15 cellular contexts compared by ENCODE assay signal in the genomic region with DNA sequence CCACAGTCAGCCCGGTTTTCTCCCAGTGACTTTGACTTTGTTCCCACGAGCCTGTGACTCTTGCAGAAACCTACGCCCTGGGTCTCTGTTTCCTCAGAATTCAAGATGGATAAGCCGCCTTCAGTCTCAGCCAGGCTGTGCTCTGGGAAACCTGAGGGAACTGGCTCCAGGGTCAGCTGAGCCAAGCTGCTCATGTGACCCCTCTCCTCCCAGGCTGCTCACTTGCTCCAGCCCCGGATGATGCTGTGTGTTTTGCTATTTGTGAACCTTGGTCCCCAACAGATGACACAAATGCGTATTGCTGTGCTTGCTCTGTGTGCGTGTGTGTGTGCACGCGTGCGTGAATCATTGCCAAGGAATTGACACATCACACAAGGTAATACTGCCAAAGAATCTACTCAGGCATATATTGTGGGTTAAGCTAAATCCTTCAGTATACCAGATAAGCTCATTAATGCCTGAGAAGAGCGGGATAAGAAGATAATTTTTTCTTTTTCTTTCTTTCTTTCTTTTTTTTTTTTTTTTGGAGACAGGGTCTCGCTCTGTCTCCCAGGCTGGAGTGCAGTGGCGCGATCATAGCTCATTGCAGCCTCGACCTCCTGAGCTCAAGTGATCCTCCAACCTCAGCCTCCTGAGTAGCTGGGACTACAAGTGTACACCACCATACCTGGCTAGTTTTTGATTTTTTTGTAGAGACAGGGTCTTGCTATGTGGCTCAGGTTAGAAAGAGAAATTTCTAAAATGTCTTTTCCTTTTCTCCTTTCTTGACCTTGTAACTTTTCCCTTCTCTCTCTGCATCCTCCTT. TPM values are rescaled to one million over a fixed set of nuclear protein-coding genes. Genes with fewer than 3 reads are reported as not detected.
DNase-seq lines count a peak whose midpoint lies in the region; ATAC-seq and TF ChIP-seq lines count a peak whose summit lies in the region.
"Had no signal": no experiment of that assay in that cellular context is flagged by ENCODE, and none has a peak within 500 bp of the region (broad histone marks: within the 10 kb centered on the region; RNA-seq: fewer than 3 reads in every experiment).

No MANE protein-coding gene starts in this region.

- no peak for TF ChIP-seq EP300 in SK-N-SH (IDR thresholded peaks at IDR 0.05; ENCODE audit: borderline replicate concordance in 1 of 2, low read depth in 1 of 2, low read length in 1 of 2)

- H3K27ac Mint-ChIP-seq in activated naive CD4-positive, alpha-beta T cell treated with anti-CD3 and anti-CD28 coated beads, Interleukin-2, amount 50 U/mL, for 72 hours: no peak overlapping the region

- H3K4me1 ChIP-seq in GM23248 (ENCODE audit: insufficient read depth) (peaks cover 11% of the 10 kb centered on the region), SK-N-SH (ENCODE audit: control insufficient read depth in 1 of 2, insufficient read depth in 2 of 2, low read depth in 1 of 2, low read length in 1 of 2) (peaks cover 0 to 27% of the 10 kb centered on the region in 2 experiments; a peak in 1 of 4 replicates)
- H3K4me1 ChIP-seq: stomach had no signal

- peak; percentile 45 for DNase-seq in GM23248
- no peak for DNase-seq in SK-N-SH
- DNase-seq in fibroblast of the aortic adventitia (ENCODE audit: low read depth): peak; percentile 12
- peak; percentile 94 for DNase-seq in renal cortical epithelial cell (ENCODE audit: low read depth)
- no peak for DNase-seq in SKM-1 (lab: John Stamatoyannopoulos, UW; ENCODE audit: unreplicated experiment)
- DNase-seq in activated naive CD4-positive, alpha-beta T cell treated with anti-CD3 and anti-CD28 coated beads, Interleukin-2, amount 50 U/mL, for 72 hours (ENCODE audit: low spot score in 2 of 2): no peak
- DNase-seq: central memory CD4-positive, alpha-beta T cell; COR-L47; NCI-H446; occipital lobe; stimulated activated CD4-positive, alpha-beta T cell treated with anti-CD3 and anti-CD28 coated beads, Interleukin-4, amount 100 ng/mL, for 1 hour; stomach had no signal

- 0 out of 2 replicates have a peak overlapping the region, but pooled peaks have one; percentile 5 for H3K27ac ChIP-seq in GM23248
- H3K27ac ChIP-seq in SK-N-SH (ENCODE audit: low read depth in 2 of 2, low read length in 1 of 2): peak overlapping the region in 1 of 2 experiments; percentile 93; a peak in 2 of 4 replicates
- H3K27ac ChIP-seq: stomach, VCaP had no signal

- H3F3A ChIP-seq in GM23248 (ENCODE audit: insufficient read depth): no peaks in the 10 kb centered on the region
- peaks cover 4% of the 10 kb centered on the region for H3F3A ChIP-seq in SK-N-SH (replicated peaks; ENCODE audit: insufficient read depth)

- POLR2A ChIA-PET in SK-N-SH (lab: Yijun Ruan, JAX): no interaction called here

- H3K36me3 Mint-ChIP-seq in activated naive CD4-positive, alpha-beta T cell treated with anti-CD3 and anti-CD28 coated beads, Interleukin-2, amount 50 U/mL, for 72 hours: no peaks in the 10 kb centered on the region

- H3K9me2 ChIP-seq in GM23248 (ENCODE audit: insufficient read depth) (no peaks in the 10 kb centered on the region), SK-N-SH (no peaks in the 10 kb centered on the region)

- H3K36me3 ChIP-seq in GM23248 (ENCODE audit: low read depth) (no peaks in the 10 kb centered on the region), SK-N-SH (replicated peaks in 1 of 2; ENCODE audit: control insufficient read depth in 1 of 2, insufficient read depth in 2 of 2, low read length in 1 of 2) (no peaks in the 10 kb centered on the region)

- H3K9ac ChIP-seq in GM23248: no peak overlapping the region
- peak overlapping the region; percentile 61; the same call in 1 of the 2 replicates for H3K9ac ChIP-seq in SK-N-SH

- H3K79me2 ChIP-seq in GM23248 (ENCODE audit: insufficient read depth) (no peaks in the 10 kb centered on the region), SK-N-SH (ENCODE audit: insufficient read depth) (no peaks in the 10 kb centered on the region)

- no peaks in the 10 kb centered on the region for H3K27me3 ChIP-seq in GM23248 (replicated peaks; ENCODE audit: insufficient read depth)
- no peaks in the 10 kb centered on the region for H3K27me3 ChIP-seq in SK-N-SH (ENCODE audit: insufficient read depth)
- H3K27me3 ChIP-seq: stomach had no signal

- in situ Hi-C loops in GM23248 (cut with MboI): no loop called here

- 69 to 72% methylated on average over 15 of the region's 15 CpGs for WGBS in GM23248 (ENCODE audit: low coverage in 1 of 2, low lambda C conversion rate in 2 of 2, missing lambda C conversion rate in 2 of 2), 2 experiments
- WGBS in SK-N-SH (ENCODE audit: low lambda C conversion rate): 97% methylated on average over 15 of the region's 15 CpGs

- CTCF ChIA-PET in SK-N-SH (lab: Yijun Ruan, JAX): interaction anchor here (0.6 to 3.3 kb wide), 6 partner anchors 12 to 226 kb away, joined by 3 to 11 read pairs (median 3); no protein-coding TSS in a partner anchor

- no peaks in the 10 kb centered on the region for H3K9me3 ChIP-seq in GM23248 (ENCODE audit: low read depth)
- H3K9me3 ChIP-seq in SK-N-SH: no peaks in the 10 kb centered on the region
- H3K9me3 ChIP-seq: stomach had no signal

- no peaks in the 10 kb centered on the region for H4K20me1 ChIP-seq in GM23248 (ENCODE audit: insufficient read depth)
- no peaks in the 10 kb centered on the region for H4K20me1 ChIP-seq in SK-N-SH (ENCODE audit: insufficient read depth)

- H3K4me3 ChIP-seq in GM23248 (peak overlapping the region; percentile 5; the same call in 1 of the 2 replicates), SK-N-SH (ENCODE audit: low read depth in 2 of 2, low read length in 1 of 2) (no peak overlapping the region), fibroblast of the aortic adventitia (ENCODE audit: low read depth, low read length) (no peak overlapping the region)
- H3K4me3 ChIP-seq: stomach had no signal

- H3K9me3 Mint-ChIP-seq in activated naive CD4-positive, alpha-beta T cell treated with anti-CD3 and anti-CD28 coated beads, Interleukin-2, amount 50 U/mL, for 72 hours: no peaks in the 10 kb centered on the region

- H3K4me2 ChIP-seq in GM23248 (ENCODE audit: unreplicated experiment) (peak overlapping the region; percentile 60), SK-N-SH (peak overlapping the region; percentile 57; the same call in 1 of the 2 replicates)

- no peak for TF ChIP-seq RAD21 in SK-N-SH (IDR thresholded peaks at IDR 0.05; ENCODE audit: low read length)

- H2AFZ ChIP-seq in GM23248 (no peak overlapping the region), SK-N-SH (ENCODE audit: low read depth) (peak overlapping the region; percentile 87)

- ATAC-seq in GM18907 (IDR thresholded peaks at IDR 0.05; ENCODE audit: unreplicated experiment): no peak
- no peak for ATAC-seq in activated naive CD4-positive, alpha-beta T cell treated with anti-CD3 and anti-CD28 coated beads, Interleukin-2, amount 50 U/mL, for 72 hours
- ATAC-seq in GM21447 (IDR thresholded peaks at IDR 0.05; ENCODE audit: unreplicated experiment): no peak

- TF ChIP-seq CTCF in SK-N-SH (IDR thresholded peaks at IDR 0.05) (no peak), fibroblast of the aortic adventitia (IDR thresholded peaks at IDR 0.05; ENCODE audit: insufficient read depth, low read length) (no peak)

TF ChIP-seq in SK-N-SH, 30 proteins besides CTCF, POLR2A, EP300 and RAD21:
- TF ChIP-seq, protein P1, sequence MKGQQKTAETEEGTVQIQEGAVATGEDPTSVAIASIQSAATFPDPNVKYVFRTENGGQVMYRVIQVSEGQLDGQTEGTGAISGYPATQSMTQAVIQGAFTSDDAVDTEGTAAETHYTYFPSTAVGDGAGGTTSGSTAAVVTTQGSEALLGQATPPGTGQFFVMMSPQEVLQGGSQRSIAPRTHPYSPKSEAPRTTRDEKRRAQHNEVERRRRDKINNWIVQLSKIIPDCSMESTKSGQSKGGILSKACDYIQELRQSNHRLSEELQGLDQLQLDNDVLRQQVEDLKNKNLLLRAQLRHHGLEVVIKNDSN (IDR thresholded peaks at IDR 0.05; ENCODE audit: borderline replicate concordance, low read depth): peak; percentile 40; the same call in 1 of the 2 replicates
- TF ChIP-seq EZH2phosphoT487 (IDR thresholded peaks at IDR 0.05; ENCODE audit: borderline replicate concordance, low read depth): no peak
- TF ChIP-seq RFX5 (IDR thresholded peaks at IDR 0.05; ENCODE audit: low read length): no peak
- no peak for TF ChIP-seq SMC3 (IDR thresholded peaks at IDR 0.05; ENCODE audit: low read depth, low read length)
- no peak for TF ChIP-seq ELF1 (IDR thresholded peaks at IDR 0.05)
- TF ChIP-seq, protein P2, sequence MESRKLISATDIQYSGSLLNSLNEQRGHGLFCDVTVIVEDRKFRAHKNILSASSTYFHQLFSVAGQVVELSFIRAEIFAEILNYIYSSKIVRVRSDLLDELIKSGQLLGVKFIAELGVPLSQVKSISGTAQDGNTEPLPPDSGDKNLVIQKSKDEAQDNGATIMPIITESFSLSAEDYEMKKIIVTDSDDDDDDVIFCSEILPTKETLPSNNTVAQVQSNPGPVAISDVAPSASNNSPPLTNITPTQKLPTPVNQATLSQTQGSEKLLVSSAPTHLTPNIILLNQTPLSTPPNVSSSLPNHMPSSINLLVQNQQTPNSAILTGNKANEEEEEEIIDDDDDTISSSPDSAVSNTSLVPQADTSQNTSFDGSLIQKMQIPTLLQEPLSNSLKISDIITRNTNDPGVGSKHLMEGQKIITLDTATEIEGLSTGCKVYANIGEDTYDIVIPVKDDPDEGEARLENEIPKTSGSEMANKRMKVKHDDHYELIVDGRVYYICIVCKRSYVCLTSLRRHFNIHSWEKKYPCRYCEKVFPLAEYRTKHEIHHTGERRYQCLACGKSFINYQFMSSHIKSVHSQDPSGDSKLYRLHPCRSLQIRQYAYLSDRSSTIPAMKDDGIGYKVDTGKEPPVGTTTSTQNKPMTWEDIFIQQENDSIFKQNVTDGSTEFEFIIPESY (IDR thresholded peaks at IDR 0.05; ENCODE audit: borderline replicate concordance, low read depth): no peak

RNA-seq across cellular contexts. Expression of a gene that starts 29.2 kb away (rescaled TPM):
- 18.0 and 29.8 TPM in 2 replicates for total RNA-seq in GM23248 (2014; rRNA removed; shearing (Covaris generic))
- polyA plus RNA-seq in GM23248 (2016; fragmentation: Nextera tagmentation; extraction: Ambion mirVana): 37.9 and 38.7 TPM in 2 replicates
- polyA plus RNA-seq in SK-N-SH (2012; rRNA removed): 25.1 and 32.0 TPM in 2 replicates
- polyA plus RNA-seq in SK-N-SH (2012; cell fraction: cytosol; rRNA removed): 29.2 and 30.9 TPM in 2 replicates
- polyA plus RNA-seq in SK-N-SH (2012; cell fraction: nucleus; rRNA removed): 18.2 and 25.5 TPM in 2 replicates
- total RNA-seq in fibroblast of the aortic adventitia (ENCODE audit: low replicate concordance): 28.6 and 83.3 TPM in 2 replicates
- 28.3 and 39.3 TPM in 2 replicates for total RNA-seq in renal cortical epithelial cell
- 10 to 100 TPM; 32.2 to 45.6 TPM for total RNA-seq in activated naive CD4-positive, alpha-beta T cell treated with anti-CD3 and anti-CD28 coated beads, Interleukin-2, amount 50 U/mL, for 72 hours

Comparison
In these comparisons a context has a peak if more than half of its experiments do, and no peak if none do; other contexts are left out.
1. DNase-seq: peak in GM23248 (single experiment), fibroblast of the aortic adventitia (single experiment) and renal cortical epithelial cell (single experiment); none in SK-N-SH (single experiment), SKM-1 (single experiment) and activated naive CD4-positive, alpha-beta T cell treated with anti-CD3 and anti-CD28 coated beads, Interleukin-2, amount 50 U/mL, for 72 hours (0 of 2).